16 cellular contexts compared by ENCODE assay signal in genomic region chr3:43958005-43958770, GRCh38.
A peak's percentile ranks its signal among the peaks of the same experiment; 100 is the strongest.
DNase-seq lines count a peak whose midpoint lies in the region; ATAC-seq and TF ChIP-seq lines count a peak whose summit lies in the region.
"Had no signal": no experiment of that assay in that cellular context is flagged by ENCODE, and none has a peak within 500 bp of the region (broad histone marks: within the 10 kb centered on the region; RNA-seq: fewer than 3 reads in every experiment).

No MANE protein-coding gene starts in this region.

- peaks cover 26% of the 10 kb centered on the region for H3K27me3 ChIP-seq in smooth muscle cell (ENCODE audit: low read depth)
- H3K27me3 ChIP-seq: Peyer's patch had no signal

- H3K4me1 ChIP-seq in smooth muscle cell (ENCODE audit: low read depth): no peaks in the 10 kb centered on the region

- no peaks in the 10 kb centered on the region for H3K36me3 ChIP-seq in smooth muscle cell (ENCODE audit: low read depth)
- H3K36me3 ChIP-seq: Peyer's patch had no signal

- no peaks in the 10 kb centered on the region for H3K36me3 Mint-ChIP-seq in activated CD4-positive, alpha-beta T cell treated with anti-CD3 and anti-CD28 coated beads, Interleukin-2, amount 10 ng/mL, durations not matched to agents 24 days and 14 days (ENCODE audit: low read depth)

- H2AFZ ChIP-seq in smooth muscle cell (ENCODE audit: low read depth): no peak overlapping the region

- no peak overlapping the region for H3K4me3 Mint-ChIP-seq in activated CD4-positive, alpha-beta T cell treated with anti-CD3 and anti-CD28 coated beads, Interleukin-2, amount 10 ng/mL, durations not matched to agents 24 days and 14 days

- no peaks in the 10 kb centered on the region for H3K79me2 ChIP-seq in smooth muscle cell (ENCODE audit: low read depth)

- no peak overlapping the region for H3K4me2 ChIP-seq in smooth muscle cell

- H3K4me1 Mint-ChIP-seq in activated CD4-positive, alpha-beta T cell treated with anti-CD3 and anti-CD28 coated beads, Interleukin-2, amount 10 ng/mL, durations not matched to agents 24 days and 14 days: no peaks in the 10 kb centered on the region

- no peak overlapping the region for H3K9ac ChIP-seq in smooth muscle cell (ENCODE audit: low read depth)

- no peaks in the 10 kb centered on the region for H3K9me3 ChIP-seq in smooth muscle cell (replicated peaks; ENCODE audit: low read depth)
- H3K9me3 ChIP-seq: Peyer's patch had no signal

- H3K27ac Mint-ChIP-seq in activated CD4-positive, alpha-beta T cell treated with anti-CD3 and anti-CD28 coated beads, Interleukin-2, amount 10 ng/mL, durations not matched to agents 24 days and 14 days: no peak overlapping the region

- ATAC-seq in GM19397 (IDR thresholded peaks at IDR 0.05; ENCODE audit: unreplicated experiment): no peak
- ATAC-seq in GM19324 (IDR thresholded peaks at IDR 0.05; ENCODE audit: low FRiP score, unreplicated experiment): no peak

- intact Hi-C loops in activated CD4-positive, alpha-beta T cell treated with anti-CD3 and anti-CD28 coated beads, Interleukin-2, amount 10 ng/mL, durations not matched to agents 24 days and 14 days (cut with micrococcal nuclease): no loop called here

- no peaks in the 10 kb centered on the region for H3F3A ChIP-seq in smooth muscle cell (ENCODE audit: low read depth)

- H3K4me3 ChIP-seq in smooth muscle cell: no peak overlapping the region
- H3K4me3 ChIP-seq: Peyer's patch had no signal

- no peak for TF ChIP-seq CTCF in smooth muscle cell (IDR thresholded peaks at IDR 0.05; ENCODE audit: borderline replicate concordance, insufficient read depth, poor library complexity, severe bottlenecking)

- WGBS in smooth muscle cell (ENCODE audit: low lambda C conversion rate): 90% methylated on average over 16 of the region's 16 CpGs

- peaks cover 21% of the 10 kb centered on the region for H3K27me3 Mint-ChIP-seq in activated CD4-positive, alpha-beta T cell treated with anti-CD3 and anti-CD28 coated beads, Interleukin-2, amount 10 ng/mL, durations not matched to agents 24 days and 14 days

- no peak overlapping the region for H3K27ac ChIP-seq in smooth muscle cell (ENCODE audit: low read depth)
- H3K27ac ChIP-seq: Peyer's patch had no signal

- H4K20me1 ChIP-seq in smooth muscle cell (ENCODE audit: low read depth): no peaks in the 10 kb centered on the region

- H3K9me3 Mint-ChIP-seq in activated CD4-positive, alpha-beta T cell treated with anti-CD3 and anti-CD28 coated beads, Interleukin-2, amount 10 ng/mL, durations not matched to agents 24 days and 14 days: no peaks in the 10 kb centered on the region

- peak; percentile 6 for DNase-seq in activated CD4-positive, alpha-beta T cell treated with anti-CD3 and anti-CD28 coated beads, Interleukin-2, amount 10 ng/mL, durations not matched to agents 24 days and 14 days
- DNase-seq in activated CD4-positive, alpha-beta T cell treated with anti-CD3 and anti-CD28 coated beads, Interleukin-2, amount 50 U/mL, for 1 hour: no peak
- DNase-seq in NCI-H82 (lab: John Stamatoyannopoulos, UW): peak; percentile 78
- DNase-seq in ecto neural progenitor cell (ENCODE audit: low spot score): peak; percentile 39
- no peak for DNase-seq in cerebellar nuclear complex (lab: John Stamatoyannopoulos, UW)
- no peak for DNase-seq in smooth muscle cell (lab: John Stamatoyannopoulos, UW; ENCODE audit: unreplicated experiment)
- DNase-seq: C1 segment of cervical spinal cord, IMR-90, NCI-H146, NCI-H2081 treated with DMSO at 0.1 percent for 48 hours, NCI-H345, NCI-H69, Peyer's patch, SHP77 had no signal

Comparison
In these comparisons a context has a peak if more than half of its experiments do, and no peak if none do; other contexts are left out.
1. DNase-seq: peak in activated CD4-positive, alpha-beta T cell treated with anti-CD3 and anti-CD28 coated beads, Interleukin-2, amount 10 ng/mL, durations not matched to agents 24 days and 14 days (single experiment), NCI-H82 (single experiment) and ecto neural progenitor cell (single experiment); none in activated CD4-positive, alpha-beta T cell treated with anti-CD3 and anti-CD28 coated beads, Interleukin-2, amount 50 U/mL, for 1 hour (single experiment), cerebellar nuclear complex (0 of 2) and smooth muscle cell (single experiment).